Comparison of ENCODE assay signal across 8 cellular contexts in the genomic region with DNA sequence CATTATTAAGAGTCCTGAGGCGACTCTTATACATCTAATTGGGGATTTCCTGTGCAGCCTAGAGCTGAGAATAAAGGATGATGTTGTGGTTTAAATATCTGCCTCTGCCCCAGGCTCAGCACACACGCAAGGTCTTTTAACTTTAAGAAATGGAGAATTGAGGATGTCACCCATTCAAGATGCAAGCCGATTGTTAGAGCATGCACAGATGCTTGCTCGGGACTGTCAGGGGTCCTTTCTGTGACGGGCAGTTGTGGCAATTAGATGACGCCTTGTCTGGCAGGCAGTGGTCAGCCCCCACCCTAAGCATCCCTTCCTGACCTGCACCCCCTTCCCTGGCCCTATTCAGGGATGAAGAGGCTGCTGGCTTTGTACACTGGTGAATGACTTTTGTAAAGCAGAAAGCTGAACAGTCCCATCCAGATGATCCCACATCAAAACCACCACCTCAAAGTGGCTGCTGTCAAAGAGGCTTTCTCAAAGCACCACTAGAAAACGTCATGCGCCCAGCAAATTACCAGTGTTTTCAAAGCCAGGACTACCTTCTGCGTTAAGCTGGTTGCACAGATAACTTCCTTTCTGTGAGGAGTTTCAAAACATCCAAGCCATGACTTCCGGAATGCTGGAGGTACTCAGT. TPM values are rescaled to one million over a fixed set of nuclear protein-coding genes. Genes with fewer than 3 reads are reported as not detected.
DNase-seq lines count a peak whose midpoint lies in the region; ATAC-seq and TF ChIP-seq lines count a peak whose summit lies in the region.

No MANE protein-coding gene starts in this region.

- H3K27ac ChIP-seq in mesodermal cell (ENCODE audit: low read depth, low read length, severe bottlenecking) (peak overlapping the region; percentile 16), prostate gland (no peak overlapping the region)

- intact Hi-C loops in prostate gland (cut with DNase I), result no loop called here

- H3K4me3 Mint-ChIP-seq in stimulated activated effector memory CD8-positive, alpha-beta T cell treated with anti-CD3 and anti-CD28 coated beads, Interleukin-12 subunit alpha, Interleukin-12 subunit beta, amount 100 ng/mL, for 72 hours, result peak overlapping the region; percentile 42

- peak; percentile 69 for ATAC-seq in stimulated activated effector memory CD8-positive, alpha-beta T cell treated with anti-CD3 and anti-CD28 coated beads, Interleukin-12 subunit alpha, Interleukin-12 subunit beta, amount 100 ng/mL, for 72 hours
- ATAC-seq in SK-N-SH treated with all-trans-retinoic acid at 6 μM for 48 hours, result no peak

- H3K4me1 Mint-ChIP-seq in stimulated activated effector memory CD8-positive, alpha-beta T cell treated with anti-CD3 and anti-CD28 coated beads, Interleukin-12 subunit alpha, Interleukin-12 subunit beta, amount 100 ng/mL, for 72 hours, result peaks cover 46% of the 10 kb centered on the region

- no peaks in the 10 kb centered on the region for H3K27me3 ChIP-seq in prostate gland (replicated peaks; ENCODE audit: insufficient read depth)

- TF ChIP-seq POLR2A in prostate gland (IDR thresholded peaks at IDR 0.05), result no peak

- peak overlapping the region; percentile 67 for H3K27ac Mint-ChIP-seq in stimulated activated effector memory CD8-positive, alpha-beta T cell treated with anti-CD3 and anti-CD28 coated beads, Interleukin-12 subunit alpha, Interleukin-12 subunit beta, amount 100 ng/mL, for 72 hours

- no peak for TF ChIP-seq CTCF in prostate gland (IDR thresholded peaks at IDR 0.05)

- H3K36me3 Mint-ChIP-seq in stimulated activated effector memory CD8-positive, alpha-beta T cell treated with anti-CD3 and anti-CD28 coated beads, Interleukin-12 subunit alpha, Interleukin-12 subunit beta, amount 100 ng/mL, for 72 hours, result no peaks in the 10 kb centered on the region

- H3K9me3 ChIP-seq in mesodermal cell (ENCODE audit: control insufficient read depth, low read length) (no peaks in the 10 kb centered on the region), prostate gland (no peaks in the 10 kb centered on the region)

- 84 to 87% methylated on average over 9 to 10 of the region's 10 CpGs for WGBS in mesodermal cell (ENCODE audit: insufficient coverage in 2 of 2), 2 experiments
- WGBS in prostate gland, result 67% methylated on average over 10 of the region's 10 CpGs

- peak; percentile 63 for DNase-seq in NOMO-1 treated with DMSO at 0.1 percent for 48 hours (lab: John Stamatoyannopoulos, UW; ENCODE audit: unreplicated experiment)
- peak; percentile 46 to 63 for DNase-seq in activated CD8-positive, alpha-beta memory T cell treated with anti-CD3 and anti-CD28 coated beads for 4 hours (ENCODE audit: low read depth in 2 of 2)
- DNase-seq in stimulated activated effector memory CD8-positive, alpha-beta T cell treated with anti-CD3 and anti-CD28 coated beads, Interleukin-12 subunit alpha, Interleukin-12 subunit beta, amount 100 ng/mL, for 72 hours (ENCODE audit: low spot score in 2 of 2), result peak in 1 of 2 donors; percentile 64
- no peak for DNase-seq in NCI-H446 (lab: John Stamatoyannopoulos, UW)
- no peak for DNase-seq in NCI-H524 treated with DMSO at 0.1 percent for 48 hours (lab: John Stamatoyannopoulos, UW)
- DNase-seq in prostate gland (ENCODE audit: low spot score), result no peak

- H3K4me1 ChIP-seq in mesodermal cell (ENCODE audit: control insufficient read depth, insufficient read depth, low read length, poor library complexity, severe bottlenecking), result peaks cover 7% of the 10 kb centered on the region
- no peaks in the 10 kb centered on the region for H3K4me1 ChIP-seq in prostate gland (replicated peaks)

- H3K9me3 Mint-ChIP-seq in stimulated activated effector memory CD8-positive, alpha-beta T cell treated with anti-CD3 and anti-CD28 coated beads, Interleukin-12 subunit alpha, Interleukin-12 subunit beta, amount 100 ng/mL, for 72 hours, result no peaks in the 10 kb centered on the region

- H3K4me3 ChIP-seq in mesodermal cell (ENCODE audit: extremely low read depth, insufficient read depth, low read length, poor library complexity, severe bottlenecking) (no peak overlapping the region), prostate gland (no peak overlapping the region)

- H3K36me3 ChIP-seq in mesodermal cell (ENCODE audit: control insufficient read depth, insufficient read depth, low read length), result no peaks in the 10 kb centered on the region
- no peaks in the 10 kb centered on the region for H3K36me3 ChIP-seq in prostate gland

TF ChIP-seq in SK-N-SH treated with all-trans-retinoic acid at 6 μM for 48 hours, 23 proteins besides CTCF, POLR2A, EP300 and RAD21 (continues in another document):
- TF ChIP-seq OSR1 (CRISPR knock-in tag; IDR thresholded peaks at IDR 0.05) (no peak), TOX (CRISPR knock-in tag; IDR thresholded peaks at IDR 0.05; ENCODE audit: borderline replicate concordance) (no peak), ZNF8 (CRISPR knock-in tag; IDR thresholded peaks at IDR 0.05) (no peak), GLIS3 (CRISPR knock-in tag; IDR thresholded peaks at IDR 0.05) (no peak), ESRRG (CRISPR knock-in tag; IDR thresholded peaks at IDR 0.05) (no peak), ZFP30 (CRISPR knock-in tag; IDR thresholded peaks at IDR 0.05) (no peak), BACH2 (CRISPR knock-in tag; IDR thresholded peaks at IDR 0.05; ENCODE audit: borderline replicate concordance) (no peak), PPARA (CRISPR knock-in tag; IDR thresholded peaks at IDR 0.05; ENCODE audit: borderline replicate concordance) (no peak), TCF4 (CRISPR knock-in tag; IDR thresholded peaks at IDR 0.05; ENCODE audit: borderline replicate concordance) (no peak)
- TF ChIP-seq, protein P1, sequence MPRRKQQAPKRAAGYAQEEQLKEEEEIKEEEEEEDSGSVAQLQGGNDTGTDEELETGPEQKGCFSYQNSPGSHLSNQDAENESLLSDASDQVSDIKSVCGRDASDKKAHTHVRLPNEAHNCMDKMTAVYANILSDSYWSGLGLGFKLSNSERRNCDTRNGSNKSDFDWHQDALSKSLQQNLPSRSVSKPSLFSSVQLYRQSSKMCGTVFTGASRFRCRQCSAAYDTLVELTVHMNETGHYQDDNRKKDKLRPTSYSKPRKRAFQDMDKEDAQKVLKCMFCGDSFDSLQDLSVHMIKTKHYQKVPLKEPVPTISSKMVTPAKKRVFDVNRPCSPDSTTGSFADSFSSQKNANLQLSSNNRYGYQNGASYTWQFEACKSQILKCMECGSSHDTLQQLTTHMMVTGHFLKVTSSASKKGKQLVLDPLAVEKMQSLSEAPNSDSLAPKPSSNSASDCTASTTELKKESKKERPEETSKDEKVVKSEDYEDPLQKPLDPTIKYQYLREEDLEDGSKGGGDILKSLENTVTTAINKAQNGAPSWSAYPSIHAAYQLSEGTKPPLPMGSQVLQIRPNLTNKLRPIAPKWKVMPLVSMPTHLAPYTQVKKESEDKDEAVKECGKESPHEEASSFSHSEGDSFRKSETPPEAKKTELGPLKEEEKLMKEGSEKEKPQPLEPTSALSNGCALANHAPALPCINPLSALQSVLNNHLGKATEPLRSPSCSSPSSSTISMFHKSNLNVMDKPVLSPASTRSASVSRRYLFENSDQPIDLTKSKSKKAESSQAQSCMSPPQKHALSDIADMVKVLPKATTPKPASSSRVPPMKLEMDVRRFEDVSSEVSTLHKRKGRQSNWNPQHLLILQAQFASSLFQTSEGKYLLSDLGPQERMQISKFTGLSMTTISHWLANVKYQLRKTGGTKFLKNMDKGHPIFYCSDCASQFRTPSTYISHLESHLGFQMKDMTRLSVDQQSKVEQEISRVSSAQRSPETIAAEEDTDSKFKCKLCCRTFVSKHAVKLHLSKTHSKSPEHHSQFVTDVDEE (CRISPR knock-in tag; IDR thresholded peaks at IDR 0.05), result no peak
- TF ChIP-seq, protein P2, sequence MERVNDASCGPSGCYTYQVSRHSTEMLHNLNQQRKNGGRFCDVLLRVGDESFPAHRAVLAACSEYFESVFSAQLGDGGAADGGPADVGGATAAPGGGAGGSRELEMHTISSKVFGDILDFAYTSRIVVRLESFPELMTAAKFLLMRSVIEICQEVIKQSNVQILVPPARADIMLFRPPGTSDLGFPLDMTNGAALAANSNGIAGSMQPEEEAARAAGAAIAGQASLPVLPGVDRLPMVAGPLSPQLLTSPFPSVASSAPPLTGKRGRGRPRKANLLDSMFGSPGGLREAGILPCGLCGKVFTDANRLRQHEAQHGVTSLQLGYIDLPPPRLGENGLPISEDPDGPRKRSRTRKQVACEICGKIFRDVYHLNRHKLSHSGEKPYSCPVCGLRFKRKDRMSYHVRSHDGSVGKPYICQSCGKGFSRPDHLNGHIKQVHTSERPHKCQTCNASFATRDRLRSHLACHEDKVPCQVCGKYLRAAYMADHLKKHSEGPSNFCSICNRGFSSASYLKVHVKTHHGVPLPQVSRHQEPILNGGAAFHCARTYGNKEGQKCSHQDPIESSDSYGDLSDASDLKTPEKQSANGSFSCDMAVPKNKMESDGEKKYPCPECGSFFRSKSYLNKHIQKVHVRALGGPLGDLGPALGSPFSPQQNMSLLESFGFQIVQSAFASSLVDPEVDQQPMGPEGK (CRISPR knock-in tag; IDR thresholded peaks at IDR 0.05; ENCODE audit: borderline replicate concordance), result no peak
- TF ChIP-seq, protein P3, sequence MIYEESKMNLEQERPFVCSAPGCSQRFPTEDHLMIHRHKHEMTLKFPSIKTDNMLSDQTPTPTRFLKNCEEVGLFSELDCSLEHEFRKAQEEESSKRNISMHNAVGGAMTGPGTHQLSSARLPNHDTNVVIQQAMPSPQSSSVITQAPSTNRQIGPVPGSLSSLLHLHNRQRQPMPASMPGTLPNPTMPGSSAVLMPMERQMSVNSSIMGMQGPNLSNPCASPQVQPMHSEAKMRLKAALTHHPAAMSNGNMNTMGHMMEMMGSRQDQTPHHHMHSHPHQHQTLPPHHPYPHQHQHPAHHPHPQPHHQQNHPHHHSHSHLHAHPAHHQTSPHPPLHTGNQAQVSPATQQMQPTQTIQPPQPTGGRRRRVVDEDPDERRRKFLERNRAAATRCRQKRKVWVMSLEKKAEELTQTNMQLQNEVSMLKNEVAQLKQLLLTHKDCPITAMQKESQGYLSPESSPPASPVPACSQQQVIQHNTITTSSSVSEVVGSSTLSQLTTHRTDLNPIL (CRISPR knock-in tag; IDR thresholded peaks at IDR 0.05; ENCODE audit: low read depth), result no peak

RNA-seq across cellular contexts. Expression of a gene that starts 23.7 kb away (rescaled TPM):
- 1.8 TPM for polyA plus RNA-seq in mesodermal cell (2013, experiment 1 of 2)
- polyA plus RNA-seq in mesodermal cell (2013, experiment 2 of 2), result 1.8 TPM
- 10 to 100 TPM in 1 of 2 donors, not detected in 1; 13.9 TPM for total RNA-seq in prostate gland

Comparison
In these comparisons a context has a peak if more than half of its experiments do, and no peak if none do; other contexts are left out.
1. DNase-seq: peak in NOMO-1 treated with DMSO at 0.1 percent for 48 hours (single experiment) and activated CD8-positive, alpha-beta memory T cell treated with anti-CD3 and anti-CD28 coated beads for 4 hours (2 of 2); none in NCI-H446 (0 of 2), NCI-H524 treated with DMSO at 0.1 percent for 48 hours (single experiment) and prostate gland (single experiment).